Comparison of ENCODE assay signal across 36 cellular contexts in genomic region chr18:45268583-45268982, GRCh38.
"Had no signal": no experiment of that assay in that cellular context is flagged by ENCODE, and none has a peak within 500 bp of the region (broad histone marks: within the 10 kb centered on the region; RNA-seq: fewer than 3 reads in every experiment).

No MANE protein-coding gene starts in this region.

- H3K4me1 Mint-ChIP-seq: activated B cell treated with CpG ODN at 0.5 μM for 24 hours; activated CD4-positive, alpha-beta memory T cell treated with anti-CD3 and anti-CD28 coated beads, Interleukin-2, amount 10 ng/mL, durations not matched to agents 7 days and 5 days; activated CD4-positive, alpha-beta T cell treated with anti-CD3 and anti-CD28 coated beads, Interleukin-2, amount 10 ng/mL, durations not matched to agents 24 days and 14 days; activated CD8-positive, alpha-beta memory T cell treated with anti-CD3 and anti-CD28 coated beads, Interleukin-2, amount 10 ng/mL, durations not matched to agents 7 days and 5 days; activated naive CD4-positive, alpha-beta T cell treated with anti-CD3 and anti-CD28 coated beads, Interleukin-2, amount 10 ng/mL, durations not matched to agents 7 days and 5 days; activated naive CD4-positive, alpha-beta T cell treated with anti-CD3 and anti-CD28 coated beads, Interleukin-2, amount 50 U/mL, for 24 hours; brain; central memory CD8-positive, alpha-beta T cell had no signal

- H3K27ac ChIP-seq: ascending aorta, cardiac muscle cell, VCaP had no signal

- DNase-seq: activated B cell treated with CpG ODN at 0.5 μM for 24 hours; activated CD4-positive, alpha-beta memory T cell treated with anti-CD3 and anti-CD28 coated beads, Interleukin-2, amount 10 ng/mL, durations not matched to agents 7 days and 5 days; activated CD4-positive, alpha-beta T cell treated with anti-CD3 and anti-CD28 coated beads for 4 hours; activated CD4-positive, alpha-beta T cell treated with anti-CD3 and anti-CD28 coated beads, Interleukin-2, amount 10 ng/mL, durations not matched to agents 24 days and 14 days; activated CD4-positive, alpha-beta T cell treated with anti-CD3 and anti-CD28 coated beads, Interleukin-2, amount 50 U/mL, for 1 hour; activated CD4-positive, alpha-beta T cell treated with anti-CD3 and anti-CD28 coated beads, Interleukin-2, amount 50 U/mL, for 48 hours; activated CD4-positive, CD25-positive, alpha-beta regulatory T cell treated with anti-CD3 and anti-CD28 coated beads, Interleukin-2, amount 50 U/mL, for 72 hours; activated CD8-positive, alpha-beta memory T cell treated with anti-CD3 and anti-CD28 coated beads for 24 hours; activated CD8-positive, alpha-beta memory T cell treated with anti-CD3 and anti-CD28 coated beads, Interleukin-2, amount 10 ng/mL, durations not matched to agents 7 days and 5 days; activated CD8-positive, alpha-beta memory T cell treated with anti-CD3 and anti-CD28 coated beads, Interleukin-2, amount 50 U/mL, for 48 hours; activated CD8-positive, alpha-beta T cell treated with anti-CD3 and anti-CD28 coated beads, Interleukin-2, amount 10 ng/mL, durations not matched to agents 7 days and 5 days; activated effector memory CD4-positive, alpha-beta T cell treated with Interleukin-2 at 50 U/mL for 16 hours; activated gamma-delta T cell; activated naive CD4-positive, alpha-beta T cell treated with anti-CD3 and anti-CD28 coated beads, Interleukin-2, amount 10 ng/mL, durations not matched to agents 7 days and 5 days; activated naive CD4-positive, alpha-beta T cell treated with Interleukin-2 at 50 U/mL for 16 hours; activated T-cell treated with anti-CD3 and anti-CD28 coated beads, Interleukin-2, amount 50 U/mL, for 24 hours; activated T-cell treated with anti-CD3 and anti-CD28 coated beads, Interleukin-2, amount 50 U/mL, for 48 hours; amygdala; anterior cingulate cortex; caudate nucleus; cerebellar nuclear complex; SW 1271; T-helper 1 cell; T-helper 2 cell; T-helper 9 cell had no signal

- FAIRE-seq: TTC549 had no signal

- H3K27me3 ChIP-seq: ascending aorta, cardiac muscle cell had no signal

- ATAC-seq: activated CD8-positive, alpha-beta memory T cell treated with anti-CD3 and anti-CD28 coated beads, Interleukin-2, amount 10 ng/mL, durations not matched to agents 7 days and 5 days; activated CD8-positive, alpha-beta T cell treated with anti-CD3 and anti-CD28 coated beads, Interleukin-2, amount 10 ng/mL, durations not matched to agents 7 days and 5 days had no signal

- H3K4me3 ChIP-seq: ascending aorta, cardiac muscle cell had no signal

- H3K36me3 ChIP-seq: ascending aorta, cardiac muscle cell had no signal

- H3K27ac Mint-ChIP-seq: activated B cell treated with CpG ODN at 0.5 μM for 24 hours; activated CD4-positive, alpha-beta memory T cell treated with anti-CD3 and anti-CD28 coated beads, Interleukin-2, amount 10 ng/mL, durations not matched to agents 7 days and 5 days; activated CD4-positive, alpha-beta T cell treated with anti-CD3 and anti-CD28 coated beads, Interleukin-2, amount 10 ng/mL, durations not matched to agents 24 days and 14 days; activated CD8-positive, alpha-beta memory T cell treated with anti-CD3 and anti-CD28 coated beads, Interleukin-2, amount 10 ng/mL, durations not matched to agents 7 days and 5 days; activated CD8-positive, alpha-beta T cell treated with anti-CD3 and anti-CD28 coated beads, Interleukin-2, amount 10 ng/mL, durations not matched to agents 7 days and 5 days; activated naive CD4-positive, alpha-beta T cell treated with anti-CD3 and anti-CD28 coated beads, Interleukin-2, amount 10 ng/mL, durations not matched to agents 7 days and 5 days; activated naive CD4-positive, alpha-beta T cell treated with anti-CD3 and anti-CD28 coated beads, Interleukin-2, amount 50 U/mL, for 24 hours; activated naive CD8-positive, alpha-beta T cell; activated T-cell treated with anti-CD3 and anti-CD28 coated beads, Interleukin-2, amount 50 U/mL, for 24 hours; activated T-helper 2 cell treated with anti-CD3 and anti-CD28 coated beads, Interferon-gamma antibody, Interleukin-2, Interleukin-4, amounts not matched to agents 10 μg/mL and 5 μg/mL and 100 μg/mL, durations not matched to agents 14 hours and 24 hours and 36 hours; brain; T-helper 1 cell treated with Interleukin-12 subunit alpha and Interleukin-12 subunit beta and Interleukin-4 antibody, amounts not matched to agents 30 μg/mL and 1 μg/mL, for 36 hours; T-helper 2 cell treated with Interferon-gamma antibody and Interleukin-4, amounts not matched to agents 5 μg/mL and 100 μg/mL, for 36 hours had no signal

- H3K36me3 Mint-ChIP-seq: activated CD8-positive, alpha-beta memory T cell treated with anti-CD3 and anti-CD28 coated beads, Interleukin-2, amount 10 ng/mL, durations not matched to agents 7 days and 5 days; activated naive CD4-positive, alpha-beta T cell treated with anti-CD3 and anti-CD28 coated beads, Interleukin-2, amount 10 ng/mL, durations not matched to agents 7 days and 5 days; activated naive CD4-positive, alpha-beta T cell treated with anti-CD3 and anti-CD28 coated beads, Interleukin-2, amount 50 U/mL, for 24 hours; activated naive CD8-positive, alpha-beta T cell; brain had no signal

- H3K27me3 Mint-ChIP-seq: activated CD4-positive, alpha-beta T cell treated with anti-CD3 and anti-CD28 coated beads, Interleukin-2, amount 10 ng/mL, durations not matched to agents 24 days and 14 days; activated naive CD4-positive, alpha-beta T cell treated with anti-CD3 and anti-CD28 coated beads, Interleukin-2, amount 10 ng/mL, durations not matched to agents 7 days and 5 days; brain had no signal

- H3K4me3 Mint-ChIP-seq: activated B cell treated with CpG ODN at 0.5 μM for 24 hours; activated CD4-positive, alpha-beta memory T cell treated with anti-CD3 and anti-CD28 coated beads, Interleukin-2, amount 10 ng/mL, durations not matched to agents 7 days and 5 days; activated CD4-positive, alpha-beta T cell treated with anti-CD3 and anti-CD28 coated beads, Interleukin-2, amount 10 ng/mL, durations not matched to agents 24 days and 14 days; activated CD8-positive, alpha-beta memory T cell treated with anti-CD3 and anti-CD28 coated beads, Interleukin-2, amount 10 ng/mL, durations not matched to agents 7 days and 5 days; activated CD8-positive, alpha-beta T cell treated with anti-CD3 and anti-CD28 coated beads, Interleukin-2, amount 10 ng/mL, durations not matched to agents 7 days and 5 days; activated naive CD4-positive, alpha-beta T cell treated with anti-CD3 and anti-CD28 coated beads, Interleukin-2, amount 10 ng/mL, durations not matched to agents 7 days and 5 days; activated naive CD4-positive, alpha-beta T cell treated with anti-CD3 and anti-CD28 coated beads, Interleukin-2, amount 50 U/mL, for 24 hours; activated naive CD8-positive, alpha-beta T cell; activated T-cell treated with anti-CD3 and anti-CD28 coated beads, Interleukin-2, amount 50 U/mL, for 24 hours; brain; central memory CD8-positive, alpha-beta T cell; T-helper 1 cell treated with Interleukin-12 subunit alpha and Interleukin-12 subunit beta and Interleukin-4 antibody, amounts not matched to agents 30 μg/mL and 1 μg/mL, for 36 hours; T-helper 2 cell treated with Interferon-gamma antibody and Interleukin-4, amounts not matched to agents 5 μg/mL and 100 μg/mL, for 36 hours had no signal

- H3K9me3 Mint-ChIP-seq: activated B cell treated with CpG ODN at 0.5 μM for 24 hours; activated CD4-positive, alpha-beta memory T cell treated with anti-CD3 and anti-CD28 coated beads, Interleukin-2, amount 10 ng/mL, durations not matched to agents 7 days and 5 days; activated CD4-positive, alpha-beta T cell treated with anti-CD3 and anti-CD28 coated beads, Interleukin-2, amount 10 ng/mL, durations not matched to agents 24 days and 14 days; activated naive CD4-positive, alpha-beta T cell treated with anti-CD3 and anti-CD28 coated beads, Interleukin-2, amount 10 ng/mL, durations not matched to agents 7 days and 5 days; activated naive CD4-positive, alpha-beta T cell treated with anti-CD3 and anti-CD28 coated beads, Interleukin-2, amount 50 U/mL, for 24 hours; activated T-cell treated with anti-CD3 and anti-CD28 coated beads, Interleukin-2, amount 50 U/mL, for 24 hours; activated T-helper 2 cell treated with anti-CD3 and anti-CD28 coated beads, Interferon-gamma antibody, Interleukin-2, Interleukin-4, amounts not matched to agents 10 μg/mL and 5 μg/mL and 100 μg/mL, durations not matched to agents 14 hours and 24 hours and 36 hours; central memory CD8-positive, alpha-beta T cell; T-helper 1 cell treated with Interleukin-12 subunit alpha and Interleukin-12 subunit beta and Interleukin-4 antibody, amounts not matched to agents 30 μg/mL and 1 μg/mL, for 36 hours; T-helper 2 cell treated with Interferon-gamma antibody and Interleukin-4, amounts not matched to agents 5 μg/mL and 100 μg/mL, for 36 hours had no signal

- H3K4me1 ChIP-seq: ascending aorta had no signal
